11 cellular contexts compared by ENCODE assay signal in genomic region chr7:20030915-20031362, GRCh38.
DNase-seq lines count a peak whose midpoint lies in the region; ATAC-seq, FAIRE-seq and TF ChIP-seq lines count a peak whose summit lies in the region.
"Had no signal": no experiment of that assay in that cellular context is flagged by ENCODE, and none has a peak within 500 bp of the region (broad histone marks: within the 10 kb centered on the region; RNA-seq: fewer than 3 reads in every experiment).

No MANE protein-coding gene starts in this region.

- H3K27ac Mint-ChIP-seq in activated naive CD8-positive, alpha-beta T cell treated with anti-CD3 and anti-CD28 coated beads for 36 hours = no peak overlapping the region

- BruUV-seq in GM12878 (replicated peaks; lab: Mats Ljungman, UMichigan) = no TSS peak

- H3K9me3 ChIP-seq in GM12878 (replicated peaks; ENCODE audit: control insufficient read depth, insufficient read depth, low read length) = peaks cover 5% of the 10 kb centered on the region
- H3K9me3 ChIP-seq: adrenal gland had no signal

- intact Hi-C loops in GM12878 (cut with micrococcal nuclease; ENCODE audit: unreplicated experiment) = loop anchor here (5.0 kb wide), 1 partner anchor 36 kb away; no protein-coding TSS in a partner anchor

- no peaks in the 10 kb centered on the region; a peak in 1 of 4 replicates for H3K36me3 ChIP-seq in GM12878 (ENCODE audit: control insufficient read depth in 2 of 2, insufficient read depth in 2 of 2, low read length in 1 of 2)
- H3K36me3 ChIP-seq: adrenal gland had no signal

- no peaks in the 10 kb centered on the region for H3K79me2 ChIP-seq in GM12878 (ENCODE audit: control insufficient read depth, insufficient read depth, low read length)

- no peaks in the 10 kb centered on the region for H3K4me1 Mint-ChIP-seq in activated naive CD8-positive, alpha-beta T cell treated with anti-CD3 and anti-CD28 coated beads for 36 hours

- H3K4me1 ChIP-seq in GM12878 (ENCODE audit: control insufficient read depth, insufficient read depth, low read length) = peaks cover 19% of the 10 kb centered on the region

- peak overlapping the region; percentile 54 for H3K27ac ChIP-seq in GM12878 (ENCODE audit: control insufficient read depth, insufficient read depth)

- FAIRE-seq in GM12878 (lab: Jason Lieb, UNC) = peak; percentile 49

- POLR2A ChIA-PET in GM12878 (lab: Charles Lee) = interaction anchor here (1.7 kb wide), 1 partner anchor 9 kb away, joined by 6 read pairs; no protein-coding TSS in a partner anchor

- TF ChIP-seq POLR2A in GM12878 (IDR thresholded peaks at IDR 0.05; ENCODE audit: low read depth, low read length) = no peak

- 0 out of 4 replicates have a peak, but pooled peaks of 1 of the 2 experiments have one; percentile 7 for TF ChIP-seq EP300 in GM12878 (IDR thresholded peaks at IDR 0.05; ENCODE audit: borderline replicate concordance in 1 of 2, control insufficient read depth in 1 of 2, low read depth in 2 of 2, low read length in 2 of 2)

- no peaks in the 10 kb centered on the region for H3K9me3 Mint-ChIP-seq in activated naive CD8-positive, alpha-beta T cell treated with anti-CD3 and anti-CD28 coated beads for 36 hours
- H3K9me3 Mint-ChIP-seq: IgD-negative memory B cell had no signal

- no peak overlapping the region for H3K9ac ChIP-seq in GM12878 (ENCODE audit: control insufficient read depth, insufficient read depth, low read length)

- H3K4me2 ChIP-seq in GM12878 (ENCODE audit: control insufficient read depth, insufficient read depth) = peak overlapping the region; percentile 85

- no peaks in the 10 kb centered on the region for H3K27me3 Mint-ChIP-seq in activated naive CD8-positive, alpha-beta T cell treated with anti-CD3 and anti-CD28 coated beads for 36 hours
- H3K27me3 Mint-ChIP-seq: IgD-negative memory B cell had no signal

- TF ChIP-seq CTCF in GM20000 (IDR thresholded peaks at IDR 0.05; ENCODE audit: extremely low read depth, missing control alignments) (no peak), GM12878 (IDR thresholded peaks at IDR 0.05 in 2 of 3, conservative IDR thresholded peaks at IDR 0.05 in 1 of 3; ENCODE audit: control insufficient read depth in 2 of 3, extremely low read depth in 1 of 3, insufficient read depth in 1 of 3, low read depth in 3 of 3, low read length in 3 of 3) (no peak)

- 0 out of 2 replicates have a peak overlapping the region, but pooled peaks have one; percentile 46 for H2AFZ ChIP-seq in GM12878 (ENCODE audit: control insufficient read depth, low read depth, low read length)

- H3K36me3 Mint-ChIP-seq in activated naive CD8-positive, alpha-beta T cell treated with anti-CD3 and anti-CD28 coated beads for 36 hours = no peaks in the 10 kb centered on the region
- H3K36me3 Mint-ChIP-seq: IgD-negative memory B cell had no signal

- peak overlapping the region; percentile 35; the same call in 1 of the 2 replicates for H3K4me3 ChIP-seq in GM12878
- H3K4me3 ChIP-seq: adrenal gland had no signal

- no peak for TF ChIP-seq RAD21 in GM12878 (IDR thresholded peaks at IDR 0.05; ENCODE audit: insufficient read depth, low read depth, low read length)

- H3K4me3 Mint-ChIP-seq in activated naive CD8-positive, alpha-beta T cell treated with anti-CD3 and anti-CD28 coated beads for 36 hours = no peak overlapping the region

- RAD21 ChIA-PET in GM12878 (lab: Charles Lee; ENCODE audit: unreplicated experiment) = interaction anchor here (1.0 to 3.8 kb wide), 6 partner anchors 9 to 279 kb away, joined by 3 to 17 read pairs (median 6); no protein-coding TSS in a partner anchor

- H3K27me3 ChIP-seq in GM12878 (replicated peaks in 1 of 2; ENCODE audit: control insufficient read depth in 2 of 2, insufficient read depth in 2 of 2, low read length in 1 of 2) = no peaks in the 10 kb centered on the region
- H3K27me3 ChIP-seq: adrenal gland had no signal

- ATAC-seq in HG03139 (IDR thresholded peaks at IDR 0.05; ENCODE audit: unreplicated experiment) (peak; percentile 19), GM12878 (peak; percentile 74), esophagus mucosa (no peak), HG02970 (IDR thresholded peaks at IDR 0.05; ENCODE audit: low FRiP score, unreplicated experiment) (no peak)

- CTCF ChIA-PET in GM12878 (lab: Yijun Ruan, JAX) = interaction anchor here (0.7 to 1.8 kb wide), 7 partner anchors 11 to 283 kb away, joined by 3 to 6 read pairs (median 3); no protein-coding TSS in a partner anchor

- SMC1A ChIA-PET in GM12878 (lab: Charles Lee; ENCODE audit: uncharacterized antibody, unreplicated experiment) = interaction anchor here (0.7 to 5.1 kb wide), 16 partner anchors 10 to 349 kb away, joined by 3 to 48 read pairs (median 4); no protein-coding TSS in a partner anchor

- no peaks in the 10 kb centered on the region for H4K20me1 ChIP-seq in GM12878 (ENCODE audit: control insufficient read depth, insufficient read depth)

- peak; percentile 79 for DNase-seq in CD1c-positive myeloid dendritic cell (ENCODE audit: extremely low spot score)
- peak; percentile 11 for DNase-seq in GM20000 (ENCODE audit: low spot score)
- DNase-seq in GM12878 (ENCODE audit: low read depth, low spot score) = peak; percentile 50
- DNase-seq in activated naive CD8-positive, alpha-beta T cell treated with anti-CD3 and anti-CD28 coated beads for 36 hours = no peak
- DNase-seq in HT-29 (ENCODE audit: low spot score) = no peak
- DNase-seq: adrenal gland, SW 1271 had no signal

- in situ Hi-C loops in GM12878 (cut with MboI) = no loop called here

TF ChIP-seq in GM12878, 131 proteins besides CTCF, POLR2A, EP300 and RAD21 (continues in another document):
- peak; percentile 73 for TF ChIP-seq ATF2 (IDR thresholded peaks at IDR 0.05; ENCODE audit: low read length)
- no peak for TF ChIP-seq NFYA (IDR thresholded peaks at IDR 0.05; ENCODE audit: borderline replicate concordance, low read depth, low read length)
- TF ChIP-seq SPI1 (IDR thresholded peaks at IDR 0.05; ENCODE audit: borderline replicate concordance, insufficient read depth, low read depth, low read length) = peak; percentile 49; the same call in 1 of the 2 replicates
- TF ChIP-seq BCL3 (IDR thresholded peaks at IDR 0.05; ENCODE audit: borderline replicate concordance, insufficient read depth, low read depth, low read length, poor library complexity, severe bottlenecking) = peak; percentile 31
- peak; percentile 30; the same call in 1 of the 2 replicates for TF ChIP-seq IKZF1 (conservative IDR thresholded peaks at IDR 0.05)
- no peak for TF ChIP-seq GATAD2B (conservative IDR thresholded peaks at IDR 0.05; ENCODE audit: low read depth)
- TF ChIP-seq CREM (IDR thresholded peaks at IDR 0.05; ENCODE audit: low read depth) = peak; percentile 52; the same call in 1 of the 2 replicates
- TF ChIP-seq JUNB (IDR thresholded peaks at IDR 0.05) = peak; percentile 56
- 0 out of 2 replicates have a peak, but pooled peaks have one; percentile 9 for TF ChIP-seq CBX5 (IDR thresholded peaks at IDR 0.05; ENCODE audit: low read depth)
- TF ChIP-seq RUNX3 (IDR thresholded peaks at IDR 0.05; ENCODE audit: low read length) = peak; percentile 78
- TF ChIP-seq RELB (IDR thresholded peaks at IDR 0.05; ENCODE audit: low read depth) = peak; percentile 42; the same call in 1 of the 2 replicates
- peak; percentile 66 for TF ChIP-seq MEF2B (IDR thresholded peaks at IDR 0.05; ENCODE audit: partially characterized antibody, poor library complexity, severe bottlenecking)
- peak; percentile 97 for TF ChIP-seq MEF2A (IDR thresholded peaks at IDR 0.05; ENCODE audit: insufficient read depth, low read depth, low read length)
- peak in 1 of 2 experiments; percentile 19; a peak in 2 of 4 replicates for TF ChIP-seq IKZF2 (IDR thresholded peaks at IDR 0.05)

Comparison
In these comparisons a context has a peak if more than half of its experiments do, and no peak if none do; other contexts are left out.
1. DNase-seq: peak in CD1c-positive myeloid dendritic cell (single experiment), GM20000 (single experiment) and GM12878 (single experiment); none in activated naive CD8-positive, alpha-beta T cell treated with anti-CD3 and anti-CD28 coated beads for 36 hours (single experiment) and HT-29 (single experiment).
2. ATAC-seq: peak in HG03139 (single experiment) and GM12878 (single experiment); none in esophagus mucosa (single experiment) and HG02970 (single experiment).